8 cellular contexts compared by ENCODE assay signal in genomic region chr9:137128158-137129088, GRCh38. TPM values are rescaled to one million over a fixed set of nuclear protein-coding genes. Genes with fewer than 3 reads are reported as not detected.
DNase-seq lines count a peak whose midpoint lies in the region; ATAC-seq and TF ChIP-seq lines count a peak whose summit lies in the region.

No MANE protein-coding gene starts in this region.

- intact Hi-C loops in vagina (cut with DNase I), result no loop called here

- no peak overlapping the region; the same call in 1 of the 2 replicates for H3K9ac ChIP-seq in HUES48 (ENCODE audit: low read depth, low read length)
- H3K9ac ChIP-seq in adipocyte (ENCODE audit: low read length), result peak overlapping the region; percentile 87

- H3K4me3 ChIP-seq in HUES48 (ENCODE audit: low read depth, low read length) (peak overlapping the region; percentile 81), adipocyte (ENCODE audit: low read length) (peak overlapping the region; percentile 84), mesodermal cell (ENCODE audit: extremely low read depth, insufficient read depth, low read length, poor library complexity, severe bottlenecking) (peak overlapping the region; percentile 77), vagina (peak overlapping the region; percentile 58 to 61)

- DNase-seq in Caki2 (ENCODE audit: low read depth) (peak; percentile 44), adipocyte (ENCODE audit: low read depth) (no peak), vagina (ENCODE audit: extremely low spot score in 2 of 2) (no peak)

- 74 to 79% methylated on average over 26 to 29 of the region's 30 CpGs for WGBS in mesodermal cell (ENCODE audit: insufficient coverage in 2 of 2), 2 experiments

- TF ChIP-seq CTCF in vagina (IDR thresholded peaks at IDR 0.05), result no peak

- H3K27me3 ChIP-seq in HUES48 (ENCODE audit: control insufficient read depth, insufficient read depth, low read length) (peaks cover 5% of the 10 kb centered on the region), adipocyte (replicated peaks; ENCODE audit: control insufficient read depth, insufficient read depth, low read length) (no peaks in the 10 kb centered on the region), vagina (no peaks in the 10 kb centered on the region)

- in situ Hi-C loops in Caki2 (cut with HindIII; ENCODE audit: low pct_unique_long_range_greater_than_20kb, low sequenced_read_pairs), result no loop called here

- H3K36me3 ChIP-seq in HUES48 (ENCODE audit: control insufficient read depth, insufficient read depth, low read length) (no peaks in the 10 kb centered on the region), adipocyte (ENCODE audit: control insufficient read depth, insufficient read depth, low read length, severe bottlenecking) (no peaks in the 10 kb centered on the region), mesodermal cell (ENCODE audit: control insufficient read depth, insufficient read depth, low read length) (peaks cover 2% of the 10 kb centered on the region), vagina (no peaks in the 10 kb centered on the region)

- no peak for TF ChIP-seq POLR2A in vagina (IDR thresholded peaks at IDR 0.05)

- ATAC-seq in HG03025 (IDR thresholded peaks at IDR 0.05; ENCODE audit: low FRiP score, unreplicated experiment) (no peak), GM18502 (IDR thresholded peaks at IDR 0.05; ENCODE audit: poor library complexity, unreplicated experiment) (no peak), HG02571 (IDR thresholded peaks at IDR 0.05; ENCODE audit: unreplicated experiment) (no peak)

- H3K4me1 ChIP-seq in HUES48 (ENCODE audit: control insufficient read depth, insufficient read depth, low read length), result peaks cover 6% of the 10 kb centered on the region
- peaks cover 21% of the 10 kb centered on the region for H3K4me1 ChIP-seq in adipocyte (ENCODE audit: control insufficient read depth, insufficient read depth, low read length)
- H3K4me1 ChIP-seq in mesodermal cell (ENCODE audit: control insufficient read depth, insufficient read depth, low read length, poor library complexity, severe bottlenecking), result peaks cover 17% of the 10 kb centered on the region
- peaks cover 25% of the 10 kb centered on the region for H3K4me1 ChIP-seq in vagina

- H3K9me3 ChIP-seq in HUES48 (ENCODE audit: control insufficient read depth, insufficient read depth, low read length) (no peaks in the 10 kb centered on the region), adipocyte (ENCODE audit: control insufficient read depth, low read length) (no peaks in the 10 kb centered on the region), mesodermal cell (ENCODE audit: control insufficient read depth, low read length) (no peaks in the 10 kb centered on the region), vagina (no peaks in the 10 kb centered on the region)

- H3K27ac ChIP-seq in HUES48 (ENCODE audit: low read depth, low read length) (no peak overlapping the region), mesodermal cell (ENCODE audit: low read depth, low read length, severe bottlenecking) (no peak overlapping the region), vagina (no peak overlapping the region)

RNA-seq across cellular contexts. Expression of gene GRIN1, which starts 10.5 kb away (rescaled TPM):
- total RNA-seq in Caki2 (2014; rRNA removed; shearing (Covaris generic); ENCODE audit: low replicate concordance), result not detected in 2 replicates
- polyA plus RNA-seq in mesodermal cell (2013, experiment 1 of 2), result not detected
- not detected for polyA plus RNA-seq in mesodermal cell (2013, experiment 2 of 2)
- total RNA-seq in vagina, result 0.74 TPM

RNA-seq across cellular contexts. Expression of gene DPP7, which starts 13.9 kb away (rescaled TPM):
- 118 and 163 TPM in 2 replicates for total RNA-seq in Caki2 (2014; rRNA removed; shearing (Covaris generic); ENCODE audit: low replicate concordance)
- polyA plus RNA-seq in mesodermal cell (2013, experiment 1 of 2), result 39.7 TPM
- polyA plus RNA-seq in mesodermal cell (2013, experiment 2 of 2), result 31.8 TPM
- 152 TPM for total RNA-seq in vagina

RNA-seq across cellular contexts. Expression of gene LRRC26, which starts 41.4 kb away (rescaled TPM):
- 1.8 and 3.0 TPM in 2 replicates for total RNA-seq in Caki2 (2014; rRNA removed; shearing (Covaris generic); ENCODE audit: low replicate concordance)
- not detected for polyA plus RNA-seq in mesodermal cell (2013, experiment 1 of 2)
- polyA plus RNA-seq in mesodermal cell (2013, experiment 2 of 2), result not detected
- total RNA-seq in vagina, result not detected

RNA-seq across cellular contexts. Expression of gene MAN1B1, which starts 41.6 kb away (rescaled TPM):
- total RNA-seq in Caki2 (2014; rRNA removed; shearing (Covaris generic); ENCODE audit: low replicate concordance), result 52.2 and 79.4 TPM in 2 replicates
- 55.1 TPM for polyA plus RNA-seq in mesodermal cell (2013, experiment 1 of 2)
- 46.1 TPM for polyA plus RNA-seq in mesodermal cell (2013, experiment 2 of 2)
- 34.1 TPM for total RNA-seq in vagina

RNA-seq across cellular contexts. Expression of gene TMEM210, which starts 43.4 kb away (rescaled TPM):
- not detected in 2 replicates for total RNA-seq in Caki2 (2014; rRNA removed; shearing (Covaris generic); ENCODE audit: low replicate concordance)
- polyA plus RNA-seq in mesodermal cell (2013, experiment 1 of 2), result not detected
- polyA plus RNA-seq in mesodermal cell (2013, experiment 2 of 2), result not detected
- not detected for total RNA-seq in vagina
